19 cellular contexts compared by ENCODE assay signal in the genomic region with DNA sequence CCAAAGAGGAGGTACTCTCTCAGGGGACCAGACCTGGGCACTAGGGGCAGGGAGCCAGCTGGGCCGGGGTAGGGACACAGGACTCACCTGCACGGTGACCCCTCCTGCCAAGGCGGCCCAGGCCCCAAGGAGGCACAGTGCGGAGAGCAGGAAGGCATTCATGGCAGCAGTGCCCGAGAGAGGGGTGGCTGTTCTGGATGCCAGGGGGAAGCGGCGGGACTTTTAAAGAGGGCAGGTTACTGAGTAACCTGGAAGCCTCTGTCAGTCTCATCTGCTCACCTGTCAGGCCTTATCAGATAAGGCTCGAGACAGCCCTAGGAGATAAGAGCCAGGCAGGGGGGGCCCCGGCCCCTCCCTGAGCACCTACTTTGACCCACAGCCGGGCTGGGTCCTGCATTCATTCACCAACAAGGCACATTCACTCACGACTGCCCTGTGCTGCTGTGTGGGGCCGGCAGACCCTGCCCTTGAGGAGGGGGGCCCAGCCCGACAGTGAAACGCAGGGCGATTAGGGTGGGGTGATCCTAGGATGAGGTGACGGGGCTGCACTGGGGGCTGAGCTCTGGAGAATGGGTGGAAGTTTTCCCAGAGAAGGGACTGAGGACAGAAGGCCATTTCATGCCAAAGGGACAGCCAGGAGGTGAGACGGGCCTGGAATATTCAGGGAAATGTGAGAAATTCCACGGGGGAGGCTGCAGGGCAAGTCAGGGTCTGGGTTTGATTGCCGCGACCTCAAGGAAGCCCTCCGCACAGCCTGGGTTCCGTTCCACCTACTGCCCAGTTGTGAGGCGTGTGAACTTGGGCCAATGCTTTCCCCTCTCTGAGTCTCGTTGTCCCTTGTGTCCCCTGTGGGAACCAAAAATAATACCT. TPM values are rescaled to one million over a fixed set of nuclear protein-coding genes. Genes with fewer than 3 reads are reported as not detected.
DNase-seq lines count a peak whose midpoint lies in the region; ATAC-seq and TF ChIP-seq lines count a peak whose summit lies in the region.
"Had no signal": no experiment of that assay in that cellular context is flagged by ENCODE, and none has a peak within 500 bp of the region (broad histone marks: within the 10 kb centered on the region; RNA-seq: fewer than 3 reads in every experiment).

TSS of gene GUCA2A (minus strand) at position 195 of the 870 bp plus-strand sequence. CDS start at position 162, 33 bp downstream.

- WGBS in spleen, 5 donors, result 72 to 87% (median 78%) methylated on average over 18 to 24 of the region's 24 CpGs

- H3K27me3 ChIP-seq in lower lobe of right lung (ENCODE audit: low read depth) (no peaks in the 10 kb centered on the region), spleen (replicated peaks in 1 of 7) (peaks cover 0 to 11% (median 0%) of the 10 kb centered on the region in 7 donors)

- H3K27ac ChIP-seq in RWPE1 (peak within 1 kb of the TSS; percentile 69), lower lobe of right lung (peak within 1 kb of the TSS; percentile 31), spleen (peak within 1 kb of the TSS in 6 of 8 donors; percentile 49 to 77 (median 74)), OCI-LY7 (ENCODE audit: low read depth, low read length, poor library complexity, severe bottlenecking) (no peak within 1 kb of the TSS)

- no peaks in the 10 kb centered on the region for H3K9me2 ChIP-seq in OCI-LY7 (ENCODE audit: insufficient read depth, low read length)

- no TSS peak for BruUV-seq in OCI-LY7 (replicated peaks; lab: Mats Ljungman, UMichigan)

- no peaks in the 10 kb centered on the region for H3K79me2 ChIP-seq in OCI-LY7 (ENCODE audit: insufficient read depth, low read depth, low read length)

- no peaks in the 10 kb centered on the region for H4K20me1 ChIP-seq in OCI-LY7 (ENCODE audit: insufficient read depth, low read length)

- H3K36me3 ChIP-seq in lower lobe of right lung, result no peaks in the 10 kb centered on the region
- H3K36me3 ChIP-seq in spleen, result no peaks in the 10 kb centered on the region
- no peaks in the 10 kb centered on the region for H3K36me3 ChIP-seq in OCI-LY7 (ENCODE audit: insufficient read depth, low read length)

- H3K4me2 ChIP-seq in OCI-LY7 (ENCODE audit: low read length), result no peak within 1 kb of the TSS

- no peak within 1 kb of the TSS for H2AFZ ChIP-seq in OCI-LY7 (ENCODE audit: low read length)

- POLR2A ChIA-PET in RWPE1 (lab: Yijun Ruan, JAX; ENCODE audit: low non-redundant PET) (interaction anchor here (0.5 to 0.6 kb wide), 2 partner anchors 269 to 382 kb away, joined by 3 read pairs; no protein-coding TSS in a partner anchor), OCI-LY7 (lab: Charles Lee) (no interaction called here)

- peaks cover 11% of the 10 kb centered on the region for H3K4me1 ChIP-seq in lower lobe of right lung
- peaks cover 0 to 59% (median 23%) of the 10 kb centered on the region in 6 donors for H3K4me1 ChIP-seq in spleen
- H3K4me1 ChIP-seq in OCI-LY7 (ENCODE audit: insufficient read depth, low read length, poor library complexity, severe bottlenecking), result no peaks in the 10 kb centered on the region

- DNase-seq in ELF-1 (ENCODE audit: low read depth, low spot score) (peak; percentile 27), RWPE1 (ENCODE audit: low spot score) (no peak), lower lobe of right lung (no peak), spleen (no peak), H4 (ENCODE audit: low spot score) (no peak), OCI-LY7 (ENCODE audit: low spot score) (no peak), hypothalamus (lab: John Stamatoyannopoulos, UW) (no peak)
- DNase-seq: activated CD4-positive, alpha-beta T cell treated with anti-CD3 and anti-CD28 coated beads, Interleukin-2, amount 50 U/mL, for 1 hour; activated gamma-delta T cell treated with Interleukin-2 at 50 U/mL for 16 hours; CD8-positive, alpha-beta T cell; effector memory CD8-positive, alpha-beta T cell; natural killer cell; NCI-H1048; posterior cingulate gyrus; stimulated activated CD4-positive, alpha-beta T cell treated with anti-CD3 and anti-CD28 coated beads, Interleukin-4, amount 100 ng/mL, for 1 hour had no signal

- H3K9me3 ChIP-seq in lower lobe of right lung (peaks cover 11% of the 10 kb centered on the region), spleen (peaks cover 0 to 16% (median 14%) of the 10 kb centered on the region in 8 donors), OCI-LY7 (ENCODE audit: low read length) (no peaks in the 10 kb centered on the region)

- intact Hi-C loops in lower lobe of right lung (cut with DNase I), result no loop called here
- intact Hi-C loops in spleen (cut with DNase I; ENCODE audit: low total_unique reads), result no loop called here
- intact Hi-C loops in OCI-LY7 (cut with micrococcal nuclease; ENCODE audit: unreplicated experiment), result no loop called here

- ATAC-seq in lower lobe of right lung, result peak in 1 of 2 donors; percentile 4
- ATAC-seq: CD8-positive, alpha-beta T cell; effector memory CD8-positive, alpha-beta T cell had no signal

- CTCF ChIA-PET in RWPE1 (lab: Yijun Ruan, JAX) (no interaction called here), OCI-LY7 (lab: Charles Lee; ENCODE audit: unreplicated experiment) (no interaction called here)

- H3K4me3 ChIP-seq in lower lobe of right lung (no peak within 1 kb of the TSS), spleen (peak within 1 kb of the TSS in 1 of 8 donors; percentile 30), OCI-LY7 (ENCODE audit: low read depth, low read length, poor library complexity, severe bottlenecking) (no peak within 1 kb of the TSS)

- no peak for TF ChIP-seq POLR2A in spleen (IDR thresholded peaks at IDR 0.05)

- TF ChIP-seq CTCF in RWPE1 (conservative IDR thresholded peaks at IDR 0.05; ENCODE audit: low read depth) (no peak), lower lobe of right lung (IDR thresholded peaks at IDR 0.05) (no peak), spleen (IDR thresholded peaks at IDR 0.05 in 8 of 11, conservative IDR thresholded peaks at IDR 0.05 in 3 of 11) (no peak), OCI-LY7 (conservative IDR thresholded peaks at IDR 0.05; ENCODE audit: low read length) (no peak)

RNA-seq across cellular contexts. Expression of gene GUCA2A, which starts in this region (rescaled TPM):
- total RNA-seq in lower lobe of right lung, result not detected
- not detected for total RNA-seq in spleen
- not detected for polyA plus RNA-seq in spleen
- not detected in 2 replicates for total RNA-seq in H4 (2014; rRNA removed; shearing (Covaris generic))
- total RNA-seq in OCI-LY7 (2014; rRNA removed; shearing (Covaris generic)), result not detected in 2 replicates
- not detected in 2 replicates for total RNA-seq in OCI-LY7 (2022)
- total RNA-seq: CD8-positive, alpha-beta T cell; cerebellum; lung microvascular endothelial cell; natural killer cell; NCI-H460; skeletal muscle tissue had no signal
